Comparison of ENCODE assay signal across 11 cellular contexts in genomic region chr6:91868539-91869202, GRCh38.
"Had no signal": no experiment of that assay in that cellular context is flagged by ENCODE, and none has a peak within 500 bp of the region (broad histone marks: within the 10 kb centered on the region; RNA-seq: fewer than 3 reads in every experiment).

No MANE protein-coding gene starts in this region.

- H3K4me3 Mint-ChIP-seq: GM23338, H9, HFFc6 had no signal

- H3K9me3 Mint-ChIP-seq: GM23338 had no signal

- H3K27ac Mint-ChIP-seq: GM23338, H9, HFFc6 had no signal

- H3K36me3 ChIP-seq: HAP-1 had no signal

- DNase-seq: GM23248, GOT3, H7, H9, HCEC 1CT, HFFc6 had no signal

- H3K9ac ChIP-seq: GM23248 had no signal

- H3K9me3 ChIP-seq: HAP-1 had no signal

- H3K4me2 ChIP-seq: GM23338 had no signal

- H3K27ac ChIP-seq: GM23248 had no signal

- H3K4me1 ChIP-seq: HAP-1 had no signal

- H3K4me3 ChIP-seq: GM23248, GM23338, HAP-1 had no signal

- H3K4me1 Mint-ChIP-seq: GM23338, H9 had no signal

- H2AFZ ChIP-seq: GM23248, GM23338 had no signal

- FAIRE-seq: H1, H54 had no signal

- ATAC-seq: GM23338, HCT116 had no signal
